2 cellular contexts compared by ENCODE assay signal in genomic region chr15:30580716-30581115, GRCh38. TPM values are rescaled to one million over a fixed set of nuclear protein-coding genes. Genes with fewer than 3 reads are reported as not detected.
"Had no signal": no experiment of that assay in that cellular context is flagged by ENCODE, and none has a peak within 500 bp of the region (broad histone marks: within the 10 kb centered on the region; RNA-seq: fewer than 3 reads in every experiment).

No MANE protein-coding gene starts in this region.

RNA-seq across cellular contexts. Expression of gene GOLGA8H, which starts 23.1 kb away (rescaled TPM):
- total RNA-seq: vagina had no signal

RNA-seq across cellular contexts. Expression of gene GOLGA8Q, which starts 28.9 kb away (rescaled TPM):
- polyA plus RNA-seq: stomach had no signal
